In the genomic region with DNA sequence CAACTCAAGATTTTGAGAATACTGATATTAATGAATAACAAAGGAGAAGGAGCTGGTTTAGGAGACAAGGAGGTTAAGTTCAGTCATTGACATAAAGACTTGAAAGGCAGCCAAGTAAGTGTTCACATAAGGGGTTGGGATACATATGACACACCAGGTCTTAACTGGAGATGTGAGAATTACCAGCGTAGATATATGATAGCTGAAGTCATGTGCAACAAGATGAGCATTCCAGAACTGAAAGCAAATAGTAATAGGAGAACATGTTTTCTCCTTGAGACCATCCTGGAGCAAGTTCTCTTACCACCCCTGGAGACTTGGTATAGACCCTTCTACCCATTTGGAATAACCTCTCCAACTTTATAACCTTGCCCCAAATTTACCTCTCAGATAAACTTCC, we compare ENCODE assay signal across 29 cellular contexts. TPM values are rescaled to one million over a fixed set of nuclear protein-coding genes. Genes with fewer than 3 reads are reported as not detected.
DNase-seq lines count a peak whose midpoint lies in the region; ATAC-seq and TF ChIP-seq lines count a peak whose summit lies in the region.
"Had no signal": no experiment of that assay in that cellular context is flagged by ENCODE, and none has a peak within 500 bp of the region (broad histone marks: within the 10 kb centered on the region; RNA-seq: fewer than 3 reads in every experiment).

No MANE protein-coding gene starts in this region.

- H3K4me1 Mint-ChIP-seq in HFFc6 (ENCODE audit: low read depth) (peaks cover 7% of the 10 kb centered on the region; the same call in 1 of the 2 replicates), T-helper 17 cell (peaks cover 9% of the 10 kb centered on the region), progenitor cell of endocrine pancreas (ENCODE audit: low read depth) (no peaks in the 10 kb centered on the region)
- H3K4me1 Mint-ChIP-seq: immature natural killer cell, natural killer cell had no signal

- DNase-seq in HFFc6 (peak; percentile 42), T-helper 17 cell (no peak), epithelial cell of esophagus (ENCODE audit: low read depth) (peak; percentile 77), progenitor cell of endocrine pancreas (ENCODE audit: low spot score, unreplicated experiment) (no peak), GM10248 (ENCODE audit: extremely low spot score) (no peak), MG63 (no peak)
- DNase-seq: activated CD4-positive, alpha-beta T cell treated with anti-CD3 and anti-CD28 coated beads, Interleukin-2, amount 10 ng/mL, durations not matched to agents 7 days and 5 days; activated naive CD4-positive, alpha-beta T cell; activated T-cell treated with anti-CD3 and anti-CD28 coated beads, Interleukin-2, amount 50 U/mL, for 48 hours; amniotic stem cell; C1 segment of cervical spinal cord; Calu3; central memory CD4-positive, alpha-beta T cell; dorsolateral prefrontal cortex; foreskin melanocyte; immature natural killer cell; left lung; natural killer cell; NCI-H1694; NCI-H69; pancreas; stimulated activated naive CD8-positive, alpha-beta T cell treated with anti-CD3 and anti-CD28 coated beads, Interleukin-15, amount 100 ng/mL, for 72 hours; tibial artery had no signal

- H3K4me3 Mint-ChIP-seq in HFFc6: no peak overlapping the region
- no peak overlapping the region for H3K4me3 Mint-ChIP-seq in T-helper 17 cell
- no peak overlapping the region for H3K4me3 Mint-ChIP-seq in progenitor cell of endocrine pancreas (ENCODE audit: low read depth)
- H3K4me3 Mint-ChIP-seq: activated CD4-positive, alpha-beta T cell treated with anti-CD3 and anti-CD28 coated beads, Interleukin-2, amount 10 ng/mL, durations not matched to agents 7 days and 5 days; immature natural killer cell; natural killer cell; stimulated activated naive CD8-positive, alpha-beta T cell treated with anti-CD3 and anti-CD28 coated beads, Interleukin-15, amount 100 ng/mL, for 72 hours had no signal

- H3K27me3 Mint-ChIP-seq in HFFc6 (ENCODE audit: insufficient read depth) (no peaks in the 10 kb centered on the region; the same call in 1 of the 2 replicates), T-helper 17 cell (no peaks in the 10 kb centered on the region), progenitor cell of endocrine pancreas (no peaks in the 10 kb centered on the region)
- H3K27me3 Mint-ChIP-seq: activated CD4-positive, alpha-beta T cell treated with anti-CD3 and anti-CD28 coated beads, Interleukin-2, amount 10 ng/mL, durations not matched to agents 7 days and 5 days; stimulated activated naive CD8-positive, alpha-beta T cell treated with anti-CD3 and anti-CD28 coated beads, Interleukin-15, amount 100 ng/mL, for 72 hours had no signal

- H3K9me3 ChIP-seq in T-helper 17 cell (ENCODE audit: control insufficient read depth, low read length, poor library complexity, severe bottlenecking) (no peaks in the 10 kb centered on the region), muscle layer of colon (ENCODE audit: low read length) (no peaks in the 10 kb centered on the region), MG63 (no peaks in the 10 kb centered on the region)
- H3K9me3 ChIP-seq: left lung, pancreas, tibial artery had no signal

- CTCF ChIA-PET in GM10248 (lab: Yijun Ruan, JAX): interaction anchor here (1.4 to 3.1 kb wide), 6 partner anchors 11 to 196 kb away, joined by 3 to 18 read pairs (median 8); partner anchors contain the start of gene ATP5MC2

- H3K27ac Mint-ChIP-seq in HFFc6: no peak overlapping the region
- peak overlapping the region; percentile 76 for H3K27ac Mint-ChIP-seq in T-helper 17 cell
- H3K27ac Mint-ChIP-seq in progenitor cell of endocrine pancreas: no peak overlapping the region
- H3K27ac Mint-ChIP-seq: activated CD4-positive, alpha-beta T cell treated with anti-CD3 and anti-CD28 coated beads, Interleukin-2, amount 10 ng/mL, durations not matched to agents 7 days and 5 days; natural killer cell; stimulated activated naive CD8-positive, alpha-beta T cell treated with anti-CD3 and anti-CD28 coated beads, Interleukin-15, amount 100 ng/mL, for 72 hours had no signal

- H3K36me3 ChIP-seq in muscle layer of colon (ENCODE audit: insufficient read depth, low read length): peaks cover 14% of the 10 kb centered on the region
- peaks cover 25% of the 10 kb centered on the region for H3K36me3 ChIP-seq in MG63

- H3K4me1 ChIP-seq in muscle layer of colon (ENCODE audit: insufficient read depth, low read length): peaks cover 31% of the 10 kb centered on the region
- H3K4me1 ChIP-seq: left lung, pancreas, tibial artery had no signal

- POLR2A ChIA-PET in GM10248 (lab: Yijun Ruan, JAX): no interaction called here

- H3K4me3 ChIP-seq in epithelial cell of esophagus (ENCODE audit: low read length) (no peak overlapping the region), muscle layer of colon (ENCODE audit: low read depth in 1 of 2, low read length in 2 of 2) (no peak overlapping the region), MG63 (no peak overlapping the region)
- H3K4me3 ChIP-seq: dorsolateral prefrontal cortex, left lung, pancreas, SK-N-MC, tibial artery had no signal

- H3K27me3 ChIP-seq in muscle layer of colon (ENCODE audit: control insufficient read depth in 1 of 2, insufficient read depth in 2 of 2, low read length in 2 of 2) (no peaks in the 10 kb centered on the region), MG63 (no peaks in the 10 kb centered on the region)
- H3K27me3 ChIP-seq: dorsolateral prefrontal cortex, left lung, pancreas, tibial artery had no signal

- ATAC-seq in T-helper 17 cell (no peak), GM19324 (IDR thresholded peaks at IDR 0.05; ENCODE audit: low FRiP score, unreplicated experiment) (no peak)
- ATAC-seq: left lung; natural killer cell; pancreas; sciatic nerve; stimulated activated naive CD8-positive, alpha-beta T cell treated with anti-CD3 and anti-CD28 coated beads, Interleukin-15, amount 100 ng/mL, for 72 hours had no signal

- H3K9me3 Mint-ChIP-seq in HFFc6 (no peaks in the 10 kb centered on the region), progenitor cell of endocrine pancreas (ENCODE audit: low read depth) (no peaks in the 10 kb centered on the region)
- H3K9me3 Mint-ChIP-seq: activated CD4-positive, alpha-beta T cell treated with anti-CD3 and anti-CD28 coated beads, Interleukin-2, amount 10 ng/mL, durations not matched to agents 7 days and 5 days; immature natural killer cell; natural killer cell; stimulated activated naive CD8-positive, alpha-beta T cell treated with anti-CD3 and anti-CD28 coated beads, Interleukin-15, amount 100 ng/mL, for 72 hours had no signal

- peak overlapping the region; percentile 53 for H3K27ac ChIP-seq in muscle layer of colon (ENCODE audit: low read depth, low read length)
- H3K27ac ChIP-seq: left lung, pancreas, SK-N-MC, tibial artery had no signal

- TF ChIP-seq CTCF in HFFc6 (IDR thresholded peaks at IDR 0.05): no peak
- no peak for TF ChIP-seq CTCF in epithelial cell of esophagus (IDR thresholded peaks at IDR 0.05; ENCODE audit: insufficient read depth, low read depth, low read length, missing control alignments)
- no peak for TF ChIP-seq CTCF in progenitor cell of endocrine pancreas (IDR thresholded peaks at IDR 0.05; ENCODE audit: unreplicated experiment)
- TF ChIP-seq CTCF in GM10248 (IDR thresholded peaks at IDR 0.05; ENCODE audit: control extremely low read depth, extremely low read depth, low read depth, missing control alignments): no peak

- H3K36me3 Mint-ChIP-seq in HFFc6 (ENCODE audit: low read depth) (peaks cover 17% of the 10 kb centered on the region), T-helper 17 cell (ENCODE audit: low read depth) (peaks cover 2% of the 10 kb centered on the region), progenitor cell of endocrine pancreas (ENCODE audit: insufficient read depth) (peaks cover 9% of the 10 kb centered on the region)

- H3K9ac ChIP-seq in muscle layer of colon (ENCODE audit: low read length): no peak overlapping the region

RNA-seq across cellular contexts. Expression of gene NPFF, which starts 43.3 kb away (rescaled TPM):
- not detected for total RNA-seq in HFFc6 (2021; fragmentation: NEBNext Ultra II Directional; extraction: Animal tissue kit (Norgen Biotek cat#: 25700))
- total RNA-seq in T-helper 17 cell (not detected), progenitor cell of endocrine pancreas (not detected in 2 replicates)
- not detected in 2 replicates for total RNA-seq in MG63 (2014; rRNA removed; shearing (Covaris generic); ENCODE audit: low replicate concordance)
- total RNA-seq: activated CD4-positive, alpha-beta T cell treated with anti-CD3 and anti-CD28 coated beads, Interleukin-2, amount 10 ng/mL, durations not matched to agents 7 days and 5 days; Calu3; left lung; natural killer cell; pancreas; RPMI7951; sciatic nerve; T-helper 2 cell treated with Interferon-gamma antibody and Interleukin-4, amounts not matched to agents 100 ng/mL and 5 ng/mL, for 36 hours had no signal

RNA-seq across cellular contexts. Expression of gene TARBP2, which starts 49.5 kb away (rescaled TPM):
- total RNA-seq in HFFc6 (2021; fragmentation: NEBNext Ultra II Directional; extraction: Animal tissue kit (Norgen Biotek cat#: 25700)): 10 to 100 TPM; 35.1 to 41.7 (median 37.1) TPM
- total RNA-seq in T-helper 17 cell: 10 to 100 TPM; 28.4 to 29.3 TPM
- total RNA-seq in progenitor cell of endocrine pancreas: 60.2 and 61.5 TPM in 2 replicates
- 51.7 and 66.1 TPM in 2 replicates for total RNA-seq in MG63 (2014; rRNA removed; shearing (Covaris generic); ENCODE audit: low replicate concordance)

RNA-seq across cellular contexts. Expression of gene MAP3K12, which starts 51.3 kb away (rescaled TPM):
- 10 to 100 TPM; 21.2 to 26.5 (median 23.5) TPM for total RNA-seq in HFFc6 (2021; fragmentation: NEBNext Ultra II Directional; extraction: Animal tissue kit (Norgen Biotek cat#: 25700))
- 10 to 100 TPM; 25.5 to 28.6 TPM for total RNA-seq in T-helper 17 cell
- 11.9 and 17.0 TPM in 2 replicates for total RNA-seq in progenitor cell of endocrine pancreas
- 5.7 and 15.0 TPM in 2 replicates for total RNA-seq in MG63 (2014; rRNA removed; shearing (Covaris generic); ENCODE audit: low replicate concordance)

Comparison
In these comparisons a context has a peak if more than half of its experiments do, and no peak if none do; other contexts are left out.
1. DNase-seq: peak in HFFc6 (single experiment) and epithelial cell of esophagus (single experiment); none in T-helper 17 cell (0 of 3), progenitor cell of endocrine pancreas (single experiment), GM10248 (single experiment) and MG63 (single experiment).